ENCODE assay signal across 8 cellular contexts in the genomic region with DNA sequence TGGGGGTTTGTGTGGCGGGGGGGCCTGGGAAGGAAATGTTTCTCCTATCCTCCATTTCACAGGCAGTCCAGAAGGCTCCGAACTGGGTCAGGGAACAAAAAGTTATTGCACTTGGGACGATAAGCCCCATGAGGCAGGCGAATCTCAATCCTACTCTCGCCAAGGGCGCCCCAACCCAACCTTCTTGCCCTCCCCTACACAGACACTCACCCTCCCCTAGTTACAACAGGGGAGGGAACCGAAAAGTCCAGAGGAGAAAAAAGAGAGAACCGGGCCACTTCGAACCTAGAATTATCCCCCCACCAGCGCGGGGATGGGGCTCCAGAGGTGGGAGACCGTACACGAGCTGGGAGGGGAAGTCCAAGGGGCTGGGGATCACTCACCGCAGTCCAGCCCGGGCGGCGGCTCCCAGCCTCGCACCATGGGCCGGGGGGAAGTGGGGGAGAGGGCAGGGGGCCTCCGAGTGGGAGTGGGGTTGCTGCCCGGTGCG. TPM values are rescaled to one million over a fixed set of nuclear protein-coding genes. Genes with fewer than 3 reads are reported as not detected.
DNase-seq lines count a peak whose midpoint lies in the region; ATAC-seq and TF ChIP-seq lines count a peak whose summit lies in the region.

No MANE protein-coding gene starts in this region.

- H3K9ac ChIP-seq in HCT116 (ENCODE audit: low read length) (peak overlapping the region; percentile 96), colonic mucosa (ENCODE audit: low read depth in 2 of 2, low read length in 2 of 2) (peak overlapping the region; percentile 79 to 98), mesendoderm (ENCODE audit: low read length) (peak overlapping the region; percentile 94)

- TF ChIP-seq CTCF in HCT116 (IDR thresholded peaks at IDR 0.05 in 2 of 3, conservative IDR thresholded peaks at IDR 0.05 in 1 of 3; ENCODE audit: borderline replicate concordance in 1 of 3, insufficient read depth in 1 of 3, low read depth in 2 of 3, low read length in 2 of 3) (no peak), NB4 (IDR thresholded peaks at IDR 0.05; ENCODE audit: low read depth, low read length) (no peak), colonic mucosa (IDR thresholded peaks at IDR 0.05) (no peak), uterus (IDR thresholded peaks at IDR 0.05) (no peak)

- H4K5ac ChIP-seq in mesendoderm (ENCODE audit: low read length), result no peak overlapping the region

- CTCF ChIA-PET in HCT116 (lab: Charles Lee), result interaction anchor here (1.4 to 4.7 kb wide), 5 partner anchors 9 to 217 kb away, joined by 3 to 27 read pairs (median 4); no protein-coding TSS in a partner anchor

- no peak overlapping the region for H3K23ac ChIP-seq in mesendoderm (ENCODE audit: low read length)

- H3K18ac ChIP-seq in mesendoderm (ENCODE audit: low read length), result peak overlapping the region; percentile 77

- H2BK5ac ChIP-seq in mesendoderm (ENCODE audit: low read length), result no peak overlapping the region

- peaks cover 2% of the 10 kb centered on the region for H3K79me1 ChIP-seq in mesendoderm (ENCODE audit: low read length)

- TF ChIP-seq POLR2A in HCT116 (IDR thresholded peaks at IDR 0.05; ENCODE audit: borderline replicate concordance, extremely low read depth, insufficient read depth, insufficient read length) (no peak), NB4 (IDR thresholded peaks at IDR 0.05; ENCODE audit: extremely low read depth, insufficient read length) (no peak), uterus (IDR thresholded peaks at IDR 0.05) (no peak)

- H2AK5ac ChIP-seq in mesendoderm (ENCODE audit: low read length), result no peak overlapping the region

- intact Hi-C loops in HCT116 (cut with micrococcal nuclease) (loop anchor here (1.0 kb wide), 1 partner anchor 36 kb away; a partner anchor contains a TSS), colonic mucosa (cut with DNase I) (no loop called here), uterus (cut with DNase I; ENCODE audit: low total_unique reads) (no loop called here)

- RAD21 ChIA-PET in HCT116 (lab: Charles Lee; ENCODE audit: low non-redundant PET in 1 of 2, low total read pairs in 2 of 2, uncharacterized antibody in 2 of 2, unreplicated experiment in 2 of 2), result no interaction called here

- no peak for TF ChIP-seq RAD21 in HCT116 (IDR thresholded peaks at IDR 0.05; ENCODE audit: low read depth)

- H2BK15ac ChIP-seq in mesendoderm (replicated peaks; ENCODE audit: low read depth), result no peak overlapping the region

- no peak overlapping the region for H2BK120ac ChIP-seq in mesendoderm (ENCODE audit: low read depth, low read length)

- DNase-seq in HCT116 (ENCODE audit: low read depth, low spot score) (no peak), NB4 (ENCODE audit: low read depth) (no peak), colonic mucosa (peak; percentile 46), mesendoderm (no peak), uterus (peak in 1 of 2 donors; percentile 20), HPDE6-E6E7 (ENCODE audit: extremely low spot score) (no peak), NCI-H2029 treated with DMSO at 0.1 percent for 48 hours (lab: John Stamatoyannopoulos, UW) (no peak)

- POLR2A ChIA-PET in HCT116 (lab: Charles Lee), result interaction anchor here (0.6 to 1.5 kb wide), 6 partner anchors 21 to 305 kb away, joined by 3 to 6 read pairs (median 4); a partner anchor contains a TSS

- BruUV-seq in HCT116 (replicated peaks; lab: Mats Ljungman, UMichigan), result no TSS peak

- peak overlapping the region; percentile 64 for H3K4ac ChIP-seq in mesendoderm (ENCODE audit: low read depth, low read length)

- H3K4me1 ChIP-seq in HCT116 (ENCODE audit: control insufficient read depth in 1 of 2, insufficient read depth in 2 of 2, low read length in 2 of 2), result peaks cover 10 to 14% of the 10 kb centered on the region in 2 experiments
- peaks cover 4% of the 10 kb centered on the region for H3K4me1 ChIP-seq in colonic mucosa
- H3K4me1 ChIP-seq in mesendoderm (ENCODE audit: control insufficient read depth, low read depth, low read length), result peaks cover 4% of the 10 kb centered on the region
- peaks cover 0 to 4% of the 10 kb centered on the region in 2 donors for H3K4me1 ChIP-seq in uterus

- H3K4me2 ChIP-seq in HCT116 (ENCODE audit: low read length) (peak overlapping the region; percentile 92), mesendoderm (ENCODE audit: low read length) (peak overlapping the region; percentile 75)

- peak overlapping the region; percentile 74 to 96 for H3K4me3 ChIP-seq in HCT116 (replicated peaks in 1 of 2; ENCODE audit: low read depth in 1 of 2, low read length in 2 of 2)
- H3K4me3 ChIP-seq in NB4 (ENCODE audit: low read depth, low read length), result peak overlapping the region; percentile 85
- H3K4me3 ChIP-seq in colonic mucosa, result peak overlapping the region; percentile 70
- peak overlapping the region; percentile 83 for H3K4me3 ChIP-seq in mesendoderm (ENCODE audit: low read length)
- H3K4me3 ChIP-seq in uterus, result peak overlapping the region; percentile 92 to 97

- ATAC-seq in GM18517 (IDR thresholded peaks at IDR 0.05; ENCODE audit: unreplicated experiment) (peak; percentile 8), HCT116 (peak; percentile 48)

- H3K36me3 ChIP-seq in HCT116 (ENCODE audit: control insufficient read depth in 1 of 2, insufficient read depth in 2 of 2, low read length in 2 of 2) (no peaks in the 10 kb centered on the region; a peak in 1 of 4 replicates), colonic mucosa (no peaks in the 10 kb centered on the region), mesendoderm (ENCODE audit: control insufficient read depth, insufficient read depth, low read length) (no peaks in the 10 kb centered on the region), uterus (no peaks in the 10 kb centered on the region)

- H3K9me2 ChIP-seq in HCT116 (ENCODE audit: insufficient read depth), result no peaks in the 10 kb centered on the region

- H2AFZ ChIP-seq in HCT116 (ENCODE audit: low read depth, low read length, poor library complexity, severe bottlenecking), result no peak overlapping the region

- H3K9me3 ChIP-seq in HCT116 (ENCODE audit: control insufficient read depth in 1 of 2, insufficient read depth in 1 of 2, low read depth in 1 of 2, low read length in 2 of 2) (no peaks in the 10 kb centered on the region), colonic mucosa (no peaks in the 10 kb centered on the region), uterus (no peaks in the 10 kb centered on the region)

- peaks cover 20% of the 10 kb centered on the region for H3K79me2 ChIP-seq in HCT116 (ENCODE audit: insufficient read depth, low read length)
- H3K79me2 ChIP-seq in mesendoderm (ENCODE audit: control insufficient read depth, insufficient read depth, low read length), result peaks cover 4% of the 10 kb centered on the region

- H4K8ac ChIP-seq in mesendoderm (ENCODE audit: low read depth, low read length), result no peak overlapping the region

- no CpG with 5 or more reads among the region's 22 CpGs for WGBS in mesendoderm (ENCODE audit: extremely low coverage, insufficient coverage, low lambda C conversion rate)

- peak overlapping the region; percentile 64 for H3K27ac ChIP-seq in HCT116 (ENCODE audit: low read depth, low read length)
- peak overlapping the region; percentile 99 for H3K27ac ChIP-seq in colonic mucosa
- H3K27ac ChIP-seq in mesendoderm (ENCODE audit: low read depth, low read length), result no peak overlapping the region
- peak overlapping the region; percentile 97 to 98 for H3K27ac ChIP-seq in uterus

- H3K27me3 ChIP-seq in HCT116 (ENCODE audit: insufficient read depth, low read length) (no peaks in the 10 kb centered on the region), colonic mucosa (no peaks in the 10 kb centered on the region), mesendoderm (ENCODE audit: insufficient read depth, low read length, poor library complexity) (peaks cover 4% of the 10 kb centered on the region), uterus (no peaks in the 10 kb centered on the region)

- H4K20me1 ChIP-seq in HCT116 (ENCODE audit: insufficient read depth), result no peaks in the 10 kb centered on the region

- peak overlapping the region; percentile 91 for H3K56ac ChIP-seq in mesendoderm (ENCODE audit: low read length)

TF ChIP-seq in HCT116, 20 proteins besides CTCF, POLR2A, EP300 and RAD21 (continues in another document):
- TF ChIP-seq EGR1 (IDR thresholded peaks at IDR 0.05; ENCODE audit: low read depth) (no peak), SIN3A (IDR thresholded peaks at IDR 0.05; ENCODE audit: low read depth) (no peak), JUND (IDR thresholded peaks at IDR 0.05) (no peak), FOSL1 (IDR thresholded peaks at IDR 0.05; ENCODE audit: low read depth) (no peak), SRF (IDR thresholded peaks at IDR 0.05; ENCODE audit: low read depth) (no peak)

RNA-seq across cellular contexts. Expression of a gene that starts 0.4 kb away (rescaled TPM):
- total RNA-seq in HCT116 (2021; ENCODE audit: unreplicated experiment) (18.2 TPM), colonic mucosa (10 to 100 TPM; 16.5 to 21.9 TPM), uterus (10 to 100 TPM in 2 of 4 donors, 1 to 10 TPM in 2; 5.1 to 26.2 (median 11.4) TPM)
- polyA plus RNA-seq in HCT116 (2012), result 12.5 and 15.7 TPM in 2 replicates
- polyA plus RNA-seq in mesendoderm (2013, experiment 1 of 2), result 8.8 TPM
- 8.4 TPM for polyA plus RNA-seq in mesendoderm (2013, experiment 2 of 2)

RNA-seq across cellular contexts. Expression of a gene that starts 17.1 kb away (rescaled TPM):
- total RNA-seq in HCT116 (2021; ENCODE audit: unreplicated experiment), result 5.6 TPM
- polyA plus RNA-seq in HCT116 (2012), result 2.6 and 4.2 TPM in 2 replicates
- 10 to 100 TPM in 1 of 2 donors, 1 to 10 TPM in 1; 7.6 to 12.6 TPM for total RNA-seq in colonic mucosa
- polyA plus RNA-seq in mesendoderm (2013, experiment 1 of 2), result 1.8 TPM
- 1.8 TPM for polyA plus RNA-seq in mesendoderm (2013, experiment 2 of 2)
- 10 to 100 TPM in 1 of 4 donors, 1 to 10 TPM in 2, under 1 TPM in 1; 0.88 to 23.5 (median 6.5) TPM for total RNA-seq in uterus

RNA-seq across cellular contexts. Expression of a gene that starts 21.1 kb away (rescaled TPM):
- 25.5 TPM for total RNA-seq in HCT116 (2021; ENCODE audit: unreplicated experiment)
- polyA plus RNA-seq in HCT116 (2012), result 32.9 and 34.4 TPM in 2 replicates
- 10 to 100 TPM; 26.2 to 42.7 TPM for total RNA-seq in colonic mucosa
- polyA plus RNA-seq in mesendoderm (2013, experiment 1 of 2), result 6.5 TPM
- polyA plus RNA-seq in mesendoderm (2013, experiment 2 of 2), result 6.5 TPM
- total RNA-seq in uterus, result 10 to 100 TPM; 16.7 to 57.6 (median 21.4) TPM

RNA-seq across cellular contexts. Expression of a gene that starts 35.7 kb away (rescaled TPM):
- total RNA-seq in HCT116 (2021; ENCODE audit: unreplicated experiment) (184 TPM), colonic mucosa (100 to 1,000 TPM; 122 to 197 TPM), uterus (100 to 1,000 TPM in 1 of 4 donors, 10 to 100 TPM in 2, 1 to 10 TPM in 1; 8.5 to 174 (median 49.4) TPM)
- 131 and 143 TPM in 2 replicates for polyA plus RNA-seq in HCT116 (2012)
- 246 TPM for polyA plus RNA-seq in mesendoderm (2013, experiment 1 of 2)
- polyA plus RNA-seq in mesendoderm (2013, experiment 2 of 2), result 254 TPM

RNA-seq across cellular contexts. Expression of a gene that starts 47.8 kb away (rescaled TPM):
- total RNA-seq in HCT116 (2021; ENCODE audit: unreplicated experiment) (not detected), colonic mucosa (not detected), uterus (not detected)
- not detected in 2 replicates for polyA plus RNA-seq in HCT116 (2012)
- 0.37 TPM for polyA plus RNA-seq in mesendoderm (2013, experiment 1 of 2)
- 0.14 TPM for polyA plus RNA-seq in mesendoderm (2013, experiment 2 of 2)
